Comparison of ENCODE assay signal across 2 cellular contexts in genomic region chr9:133825555-133826198, GRCh38.
TF ChIP-seq lines count a peak whose summit lies in the region.

No MANE protein-coding gene starts in this region.

TF ChIP-seq in HepG2, 621 proteins besides CTCF, POLR2A, EP300 and RAD21 (continued from another document):
- TF ChIP-seq CENPBD1 (CRISPR knock-in tag; IDR thresholded peaks at IDR 0.05; ENCODE audit: borderline replicate concordance, low read depth) (no peak), GLMP (CRISPR knock-in tag; IDR thresholded peaks at IDR 0.05; ENCODE audit: borderline replicate concordance) (no peak), ZFAT (CRISPR knock-in tag; conservative IDR thresholded peaks at IDR 0.05) (no peak), KAT7 (CRISPR knock-in tag; IDR thresholded peaks at IDR 0.05; ENCODE audit: borderline replicate concordance) (no peak)

TF ChIP-seq in K562, 482 proteins besides CTCF, POLR2A, EP300 and RAD21 (continued from another document):
- TF ChIP-seq ATF3 (IDR thresholded peaks at IDR 0.05), result peak; percentile 74
- no peak for TF ChIP-seq ATF3 (CRISPR knock-in tag; conservative IDR thresholded peaks at IDR 0.05)
- TF ChIP-seq CEBPB (tag; IDR thresholded peaks at IDR 0.05), result peak; percentile 81
- 0 out of 2 replicates have a peak, but pooled peaks have one; percentile 26 for TF ChIP-seq ATF4 (CRISPR knock-in tag; IDR thresholded peaks at IDR 0.05)
- TF ChIP-seq MAFG (tag; conservative IDR thresholded peaks at IDR 0.05), result peak; percentile 47
- no peak for TF ChIP-seq SPI1 (IDR thresholded peaks at IDR 0.05; ENCODE audit: borderline replicate concordance, low read depth, low read length)
